1 cellular context compared by ENCODE assay signal in the genomic region with DNA sequence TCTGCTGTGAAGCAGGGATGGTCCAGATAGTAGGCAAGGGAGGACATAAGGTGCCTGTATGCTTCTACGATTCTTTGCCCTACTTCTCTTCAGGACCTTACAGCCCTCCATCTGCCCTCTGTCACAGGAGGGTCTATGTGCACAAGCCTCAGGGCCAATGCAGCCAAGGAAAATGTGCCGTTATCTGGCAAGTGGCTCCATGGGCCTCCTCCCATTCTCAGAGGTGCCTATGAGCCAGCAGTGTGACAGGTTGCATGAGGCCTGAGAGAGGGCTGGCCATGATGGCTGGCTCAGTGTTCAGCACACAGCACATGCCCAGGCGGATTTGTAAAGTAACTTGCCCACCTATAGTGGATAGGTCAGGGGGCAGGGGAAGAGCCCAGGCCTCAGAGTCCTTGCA.
TF ChIP-seq lines count a peak whose summit lies in the region.

No MANE protein-coding gene starts in this region.

TF ChIP-seq in SK-N-SH, 30 proteins besides CTCF, POLR2A, EP300 and RAD21 (continued from another document):
- TF ChIP-seq, protein P1, sequence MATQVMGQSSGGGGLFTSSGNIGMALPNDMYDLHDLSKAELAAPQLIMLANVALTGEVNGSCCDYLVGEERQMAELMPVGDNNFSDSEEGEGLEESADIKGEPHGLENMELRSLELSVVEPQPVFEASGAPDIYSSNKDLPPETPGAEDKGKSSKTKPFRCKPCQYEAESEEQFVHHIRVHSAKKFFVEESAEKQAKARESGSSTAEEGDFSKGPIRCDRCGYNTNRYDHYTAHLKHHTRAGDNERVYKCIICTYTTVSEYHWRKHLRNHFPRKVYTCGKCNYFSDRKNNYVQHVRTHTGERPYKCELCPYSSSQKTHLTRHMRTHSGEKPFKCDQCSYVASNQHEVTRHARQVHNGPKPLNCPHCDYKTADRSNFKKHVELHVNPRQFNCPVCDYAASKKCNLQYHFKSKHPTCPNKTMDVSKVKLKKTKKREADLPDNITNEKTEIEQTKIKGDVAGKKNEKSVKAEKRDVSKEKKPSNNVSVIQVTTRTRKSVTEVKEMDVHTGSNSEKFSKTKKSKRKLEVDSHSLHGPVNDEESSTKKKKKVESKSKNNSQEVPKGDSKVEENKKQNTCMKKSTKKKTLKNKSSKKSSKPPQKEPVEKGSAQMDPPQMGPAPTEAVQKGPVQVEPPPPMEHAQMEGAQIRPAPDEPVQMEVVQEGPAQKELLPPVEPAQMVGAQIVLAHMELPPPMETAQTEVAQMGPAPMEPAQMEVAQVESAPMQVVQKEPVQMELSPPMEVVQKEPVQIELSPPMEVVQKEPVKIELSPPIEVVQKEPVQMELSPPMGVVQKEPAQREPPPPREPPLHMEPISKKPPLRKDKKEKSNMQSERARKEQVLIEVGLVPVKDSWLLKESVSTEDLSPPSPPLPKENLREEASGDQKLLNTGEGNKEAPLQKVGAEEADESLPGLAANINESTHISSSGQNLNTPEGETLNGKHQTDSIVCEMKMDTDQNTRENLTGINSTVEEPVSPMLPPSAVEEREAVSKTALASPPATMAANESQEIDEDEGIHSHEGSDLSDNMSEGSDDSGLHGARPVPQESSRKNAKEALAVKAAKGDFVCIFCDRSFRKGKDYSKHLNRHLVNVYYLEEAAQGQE (IDR thresholded peaks at IDR 0.05; ENCODE audit: low read depth, low read length): no peak
- TF ChIP-seq, protein P2, sequence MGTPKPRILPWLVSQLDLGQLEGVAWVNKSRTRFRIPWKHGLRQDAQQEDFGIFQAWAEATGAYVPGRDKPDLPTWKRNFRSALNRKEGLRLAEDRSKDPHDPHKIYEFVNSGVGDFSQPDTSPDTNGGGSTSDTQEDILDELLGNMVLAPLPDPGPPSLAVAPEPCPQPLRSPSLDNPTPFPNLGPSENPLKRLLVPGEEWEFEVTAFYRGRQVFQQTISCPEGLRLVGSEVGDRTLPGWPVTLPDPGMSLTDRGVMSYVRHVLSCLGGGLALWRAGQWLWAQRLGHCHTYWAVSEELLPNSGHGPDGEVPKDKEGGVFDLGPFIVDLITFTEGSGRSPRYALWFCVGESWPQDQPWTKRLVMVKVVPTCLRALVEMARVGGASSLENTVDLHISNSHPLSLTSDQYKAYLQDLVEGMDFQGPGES (IDR thresholded peaks at IDR 0.05; ENCODE audit: low read depth, low read length): no peak
